Comparison of ENCODE assay signal across 14 cellular contexts in genomic region chr13:26991508-26992181, GRCh38.
DNase-seq lines count a peak whose midpoint lies in the region; ATAC-seq lines count a peak whose summit lies in the region.
"Had no signal": no experiment of that assay in that cellular context is flagged by ENCODE, and none has a peak within 500 bp of the region (broad histone marks: within the 10 kb centered on the region; RNA-seq: fewer than 3 reads in every experiment).

No MANE protein-coding gene starts in this region.

- peak overlapping the region; percentile 84 for H3K27ac ChIP-seq in layer of hippocampus (ENCODE audit: low read depth, low read length)
- H3K27ac ChIP-seq: foreskin keratinocyte had no signal

- DNase-seq in COLO829 (ENCODE audit: low spot score) (peak; percentile 77), anterior cingulate cortex (lab: John Stamatoyannopoulos, UW) (peak in 48 of 58 donors; percentile 3 to 80 (median 44)), putamen (ENCODE audit: low spot score) (peak; percentile 79), NCI-H69 (lab: John Stamatoyannopoulos, UW) (no peak)
- DNase-seq: activated naive CD4-positive, alpha-beta T cell treated with anti-CD3 and anti-CD28 coated beads for 36 hours; foreskin keratinocyte; kidney; NCI-H226 had no signal

- H3K27me3 ChIP-seq in layer of hippocampus (ENCODE audit: control insufficient read depth, insufficient read depth, low read length) = no peaks in the 10 kb centered on the region

- ATAC-seq in HG03108 (IDR thresholded peaks at IDR 0.05; ENCODE audit: unreplicated experiment) (no peak), GM21515 (IDR thresholded peaks at IDR 0.05; ENCODE audit: unreplicated experiment) (no peak), HG03139 (IDR thresholded peaks at IDR 0.05; ENCODE audit: unreplicated experiment) (no peak)
- ATAC-seq: foreskin keratinocyte; natural killer cell treated with Interleukin-12 subunit alpha and Interleukin-12 subunit beta and Interleukin-15 and Interleukin-18, amount 100 ng/mL, for 72 hours; stimulated activated effector memory CD8-positive, alpha-beta T cell treated with anti-CD3 and anti-CD28 coated beads, Interleukin-12 subunit alpha, Interleukin-12 subunit beta, amount 100 ng/mL, for 72 hours had no signal
